11 cellular contexts compared by ENCODE assay signal in the genomic region with DNA sequence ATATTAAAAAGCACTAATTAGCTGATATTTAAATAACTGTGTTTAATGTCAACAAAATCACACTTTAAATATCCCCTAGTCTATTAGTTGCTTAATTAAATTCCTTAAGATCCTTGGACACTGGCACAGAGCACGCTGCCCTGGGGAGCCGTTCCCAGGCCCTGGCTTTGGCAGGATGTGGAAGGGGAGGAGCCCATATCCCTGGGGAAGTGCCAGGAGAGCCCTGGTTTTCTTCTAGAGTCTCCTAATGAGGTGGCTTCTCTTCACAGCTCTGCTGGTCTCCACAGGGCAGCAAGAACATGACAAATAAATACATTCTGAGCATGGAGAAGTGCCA. TPM values are rescaled to one million over a fixed set of nuclear protein-coding genes. Genes with fewer than 3 reads are reported as not detected.
DNase-seq lines count a peak whose midpoint lies in the region; ATAC-seq and TF ChIP-seq lines count a peak whose summit lies in the region.
"Had no signal": no experiment of that assay in that cellular context is flagged by ENCODE, and none has a peak within 500 bp of the region (broad histone marks: within the 10 kb centered on the region; RNA-seq: fewer than 3 reads in every experiment).

No MANE protein-coding gene starts in this region.

- H3K36me3 Mint-ChIP-seq in T-helper 17 cell (ENCODE audit: low read depth) (peaks cover 2% of the 10 kb centered on the region), endothelial cell (ENCODE audit: low read depth, unreplicated experiment) (no peaks in the 10 kb centered on the region)
- H3K36me3 Mint-ChIP-seq: activated naive CD4-positive, alpha-beta T cell treated with anti-CD3 and anti-CD28 coated beads, Interleukin-2, amount 10 ng/mL, durations not matched to agents 7 days and 5 days had no signal

- H3K27me3 Mint-ChIP-seq in T-helper 17 cell: no peaks in the 10 kb centered on the region
- no peaks in the 10 kb centered on the region for H3K27me3 Mint-ChIP-seq in stimulated activated naive CD8-positive, alpha-beta T cell treated with anti-CD3 and anti-CD28 coated beads, Interleukin-15, amount 100 ng/mL, for 72 hours
- H3K27me3 Mint-ChIP-seq in endothelial cell (ENCODE audit: unreplicated experiment): peaks cover 4% of the 10 kb centered on the region
- H3K27me3 Mint-ChIP-seq: activated naive CD4-positive, alpha-beta T cell treated with anti-CD3 and anti-CD28 coated beads, Interleukin-2, amount 10 ng/mL, durations not matched to agents 7 days and 5 days had no signal

- H3K27me3 ChIP-seq in cardiac muscle cell (no peaks in the 10 kb centered on the region), skeletal muscle tissue (ENCODE audit: control insufficient read depth in 3 of 3, insufficient read depth in 3 of 3, low read length in 3 of 3) (no peaks in the 10 kb centered on the region)

- peaks cover 60% of the 10 kb centered on the region for H3K4me1 ChIP-seq in cardiac muscle cell (ENCODE audit: low read depth)
- peaks cover 11 to 36% (median 31%) of the 10 kb centered on the region in 3 donors for H3K4me1 ChIP-seq in skeletal muscle tissue (ENCODE audit: control insufficient read depth in 3 of 3, insufficient read depth in 3 of 3, low read length in 3 of 3)

- TF ChIP-seq CTCF in cardiac muscle cell (IDR thresholded peaks at IDR 0.05; ENCODE audit: low read depth, low read length) (no peak), GM13977 (IDR thresholded peaks at IDR 0.05; ENCODE audit: extremely low read depth, insufficient read depth, missing control alignments) (no peak), endothelial cell (IDR thresholded peaks at IDR 0.05; ENCODE audit: unreplicated experiment) (no peak)

- peak overlapping the region; percentile 61 for H3K27ac ChIP-seq in cardiac muscle cell
- H3K27ac ChIP-seq in skeletal muscle tissue (ENCODE audit: low read depth, low read length): peak overlapping the region; percentile 29
- H3K27ac ChIP-seq: PC-9 had no signal

- H3K4me1 Mint-ChIP-seq in T-helper 17 cell (peaks cover 22% of the 10 kb centered on the region), endothelial cell (ENCODE audit: unreplicated experiment) (peaks cover 32% of the 10 kb centered on the region)
- peaks cover 54% of the 10 kb centered on the region for H3K4me1 Mint-ChIP-seq in stimulated activated naive CD8-positive, alpha-beta T cell treated with anti-CD3 and anti-CD28 coated beads, Interleukin-15, amount 100 ng/mL, for 72 hours
- H3K4me1 Mint-ChIP-seq: activated naive CD4-positive, alpha-beta T cell treated with anti-CD3 and anti-CD28 coated beads, Interleukin-2, amount 10 ng/mL, durations not matched to agents 7 days and 5 days had no signal

- H3K36me3 ChIP-seq in cardiac muscle cell (no peaks in the 10 kb centered on the region), skeletal muscle tissue (ENCODE audit: control insufficient read depth in 3 of 3, insufficient read depth in 3 of 3, low read length in 3 of 3) (no peaks in the 10 kb centered on the region)

- H3K4me3 ChIP-seq in cardiac muscle cell: no peak overlapping the region
- H3K4me3 ChIP-seq in skeletal muscle tissue (ENCODE audit: low read length in 3 of 3): no peak overlapping the region
- H3K4me3 ChIP-seq: PC-9 had no signal

- peak; percentile 64 for DNase-seq in GM04504 (ENCODE audit: low read depth)
- no peak for DNase-seq in T-helper 17 cell
- DNase-seq in cardiac muscle cell (ENCODE audit: low read depth in 1 of 2, low spot score in 1 of 2): peak; percentile 34 to 84
- no peak for DNase-seq in stimulated activated naive CD8-positive, alpha-beta T cell treated with anti-CD3 and anti-CD28 coated beads, Interleukin-15, amount 100 ng/mL, for 72 hours
- no peak for DNase-seq in GM13977 (ENCODE audit: low spot score)
- no peak for DNase-seq in endothelial cell (ENCODE audit: low spot score)
- DNase-seq: activated naive CD4-positive, alpha-beta T cell treated with anti-CD3 and anti-CD28 coated beads, Interleukin-2, amount 10 ng/mL, durations not matched to agents 7 days and 5 days; midbrain had no signal

- H3K27ac Mint-ChIP-seq in T-helper 17 cell (peak overlapping the region; percentile 39), endothelial cell (ENCODE audit: unreplicated experiment) (no peak overlapping the region)
- no peak overlapping the region for H3K27ac Mint-ChIP-seq in stimulated activated naive CD8-positive, alpha-beta T cell treated with anti-CD3 and anti-CD28 coated beads, Interleukin-15, amount 100 ng/mL, for 72 hours
- H3K27ac Mint-ChIP-seq: activated naive CD4-positive, alpha-beta T cell treated with anti-CD3 and anti-CD28 coated beads, Interleukin-2, amount 10 ng/mL, durations not matched to agents 7 days and 5 days had no signal

- no peaks in the 10 kb centered on the region for H3K9me3 Mint-ChIP-seq in stimulated activated naive CD8-positive, alpha-beta T cell treated with anti-CD3 and anti-CD28 coated beads, Interleukin-15, amount 100 ng/mL, for 72 hours
- no peaks in the 10 kb centered on the region for H3K9me3 Mint-ChIP-seq in endothelial cell (ENCODE audit: unreplicated experiment)
- H3K9me3 Mint-ChIP-seq: activated naive CD4-positive, alpha-beta T cell treated with anti-CD3 and anti-CD28 coated beads, Interleukin-2, amount 10 ng/mL, durations not matched to agents 7 days and 5 days had no signal

- no peak overlapping the region for H3K9ac ChIP-seq in skeletal muscle tissue (ENCODE audit: low read depth in 1 of 3, low read length in 3 of 3)

- in situ Hi-C loops in GM13977 (cut with MboI; ENCODE audit: low pct_unique_long_range_greater_than_20kb, low sequenced_read_pairs, unreplicated experiment): no loop called here

- no peak overlapping the region for H3K4me3 Mint-ChIP-seq in T-helper 17 cell
- no peak overlapping the region for H3K4me3 Mint-ChIP-seq in stimulated activated naive CD8-positive, alpha-beta T cell treated with anti-CD3 and anti-CD28 coated beads, Interleukin-15, amount 100 ng/mL, for 72 hours
- no peak overlapping the region for H3K4me3 Mint-ChIP-seq in endothelial cell (ENCODE audit: unreplicated experiment)
- H3K4me3 Mint-ChIP-seq: activated naive CD4-positive, alpha-beta T cell treated with anti-CD3 and anti-CD28 coated beads, Interleukin-2, amount 10 ng/mL, durations not matched to agents 7 days and 5 days had no signal

- no peak for ATAC-seq in T-helper 17 cell
- no peak for ATAC-seq in stimulated activated naive CD8-positive, alpha-beta T cell treated with anti-CD3 and anti-CD28 coated beads, Interleukin-15, amount 100 ng/mL, for 72 hours
- no peak for ATAC-seq in HG03025 (IDR thresholded peaks at IDR 0.05; ENCODE audit: low FRiP score, unreplicated experiment)

- no peaks in the 10 kb centered on the region for H3K9me3 ChIP-seq in T-helper 17 cell (ENCODE audit: control insufficient read depth, low read length, poor library complexity, severe bottlenecking)
- no peaks in the 10 kb centered on the region for H3K9me3 ChIP-seq in cardiac muscle cell (ENCODE audit: low read depth)
- no peaks in the 10 kb centered on the region for H3K9me3 ChIP-seq in skeletal muscle tissue (ENCODE audit: control insufficient read depth in 3 of 3, low read length in 3 of 3)

RNA-seq across cellular contexts. Expression of gene SIL1, which starts 50.5 kb away (rescaled TPM):
- total RNA-seq in T-helper 17 cell: 10 to 100 TPM; 17.8 to 18.5 TPM
- total RNA-seq in cardiac muscle cell: 42.4 and 49.8 TPM in 2 replicates
- 40.5 and 56.5 TPM in 2 replicates for polyA plus RNA-seq in cardiac muscle cell
- total RNA-seq in skeletal muscle tissue: 26.1 TPM
- 35.6 TPM for total RNA-seq in endothelial cell (ENCODE audit: unreplicated experiment)

Comparison
In these comparisons a context has a peak if more than half of its experiments do, and no peak if none do; other contexts are left out.
1. DNase-seq: peak in GM04504 (single experiment) and cardiac muscle cell (2 of 2); none in T-helper 17 cell (0 of 3), stimulated activated naive CD8-positive, alpha-beta T cell treated with anti-CD3 and anti-CD28 coated beads, Interleukin-15, amount 100 ng/mL, for 72 hours (0 of 2), GM13977 (single experiment) and endothelial cell (single experiment).